Comparison of ENCODE assay signal across 11 cellular contexts in genomic region chrX:48511561-48511960, GRCh38. TPM values are rescaled to one million over a fixed set of nuclear protein-coding genes. Genes with fewer than 3 reads are reported as not detected.
DNase-seq lines count a peak whose midpoint lies in the region; ATAC-seq and TF ChIP-seq lines count a peak whose summit lies in the region.
"Had no signal": no experiment of that assay in that cellular context is flagged by ENCODE, and none has a peak within 500 bp of the region (broad histone marks: within the 10 kb centered on the region; RNA-seq: fewer than 3 reads in every experiment).

No MANE protein-coding gene starts in this region.

- H3K27ac ChIP-seq in SK-N-SH (ENCODE audit: low read depth in 2 of 2, low read length in 1 of 2) (no peak overlapping the region), foreskin keratinocyte (no peak overlapping the region), caudate nucleus (ENCODE audit: low read depth, low read length) (no peak overlapping the region)
- H3K27ac ChIP-seq: prostate gland had no signal

- no peak overlapping the region for H3K4me2 ChIP-seq in SK-N-SH

- CTCF ChIA-PET in SK-N-SH (lab: Yijun Ruan, JAX): no interaction called here

- H3F3A ChIP-seq in SK-N-SH (replicated peaks; ENCODE audit: insufficient read depth): no peaks in the 10 kb centered on the region

- H3K4me1 ChIP-seq in SK-N-SH (ENCODE audit: control insufficient read depth in 1 of 2, insufficient read depth in 2 of 2, low read depth in 1 of 2, low read length in 1 of 2): peaks cover 0 to 25% of the 10 kb centered on the region in 2 experiments; a peak in 1 of 4 replicates
- H3K4me1 ChIP-seq in foreskin keratinocyte: no peaks in the 10 kb centered on the region
- H3K4me1 ChIP-seq: prostate gland had no signal

- ATAC-seq in foreskin keratinocyte (no peak), HG03095 (IDR thresholded peaks at IDR 0.05; ENCODE audit: unreplicated experiment) (no peak), HG03139 (IDR thresholded peaks at IDR 0.05; ENCODE audit: unreplicated experiment) (no peak), HG03469 (IDR thresholded peaks at IDR 0.05; ENCODE audit: unreplicated experiment) (no peak)

- POLR2A ChIA-PET in SK-N-SH (lab: Yijun Ruan, JAX): no interaction called here

- no peak for TF ChIP-seq EP300 in SK-N-SH (IDR thresholded peaks at IDR 0.05; ENCODE audit: borderline replicate concordance in 1 of 2, low read depth in 1 of 2, low read length in 1 of 2)

- peak; percentile 57 for TF ChIP-seq RAD21 in SK-N-SH (IDR thresholded peaks at IDR 0.05; ENCODE audit: low read length)

- 13% methylated on average over 2 of the region's 4 CpGs for WGBS in SK-N-SH (ENCODE audit: low lambda C conversion rate)

- H3K27me3 ChIP-seq in SK-N-SH (ENCODE audit: insufficient read depth): no peaks in the 10 kb centered on the region
- no peaks in the 10 kb centered on the region for H3K27me3 ChIP-seq in foreskin keratinocyte

- no peaks in the 10 kb centered on the region for H3K79me2 ChIP-seq in SK-N-SH (ENCODE audit: insufficient read depth)

- no peaks in the 10 kb centered on the region for H3K9me3 ChIP-seq in SK-N-SH
- H3K9me3 ChIP-seq: prostate gland had no signal

- H3K9ac ChIP-seq in SK-N-SH: no peak overlapping the region

- no peaks in the 10 kb centered on the region for H3K9me2 ChIP-seq in SK-N-SH

- TF ChIP-seq CTCF in GM12864 (IDR thresholded peaks at IDR 0.05; ENCODE audit: low read depth, low read length, missing control alignments): peak; percentile 13
- peak; percentile 46 for TF ChIP-seq CTCF in SK-N-SH (IDR thresholded peaks at IDR 0.05)
- TF ChIP-seq CTCF in foreskin keratinocyte (conservative IDR thresholded peaks at IDR 0.05): peak; percentile 57

- H3K4me3 ChIP-seq in GM12864 (ENCODE audit: low read depth, low read length): no peak overlapping the region
- H3K4me3 ChIP-seq in SK-N-SH (ENCODE audit: low read depth in 2 of 2, low read length in 1 of 2): no peak overlapping the region
- H3K4me3 ChIP-seq: prostate gland had no signal

- no peaks in the 10 kb centered on the region for H3K36me3 ChIP-seq in SK-N-SH (replicated peaks in 1 of 2; ENCODE audit: control insufficient read depth in 1 of 2, insufficient read depth in 2 of 2, low read length in 1 of 2)
- H3K36me3 ChIP-seq: prostate gland had no signal

- no peaks in the 10 kb centered on the region for H4K20me1 ChIP-seq in SK-N-SH (ENCODE audit: insufficient read depth)

- DNase-seq in AG08395 (ENCODE audit: low spot score) (peak; percentile 29), GM12864 (ENCODE audit: low read depth) (no peak), SK-N-SH (peak; percentile 45), foreskin keratinocyte (no peak), caudate nucleus (lab: John Stamatoyannopoulos, UW) (no peak)
- DNase-seq: activated effector memory CD4-positive, alpha-beta T cell treated with anti-CD3 and anti-CD28 coated beads, Interleukin-2, amount 50 U/mL, for 16 hours; NCI-H1105 had no signal

- no peak overlapping the region for H2AFZ ChIP-seq in SK-N-SH (ENCODE audit: low read depth)

TF ChIP-seq in SK-N-SH, 30 proteins besides CTCF, POLR2A, EP300 and RAD21:
- no peak for TF ChIP-seq MEF2A (IDR thresholded peaks at IDR 0.05; ENCODE audit: borderline replicate concordance, low read depth)
- TF ChIP-seq SMC3 (IDR thresholded peaks at IDR 0.05; ENCODE audit: low read depth, low read length): peak; percentile 39
- no peak for TF ChIP-seq GATA2 (CRISPR knock-in tag; IDR thresholded peaks at IDR 0.05)
- no peak for TF ChIP-seq ELF1 (IDR thresholded peaks at IDR 0.05)
- no peak for TF ChIP-seq MXI1 (IDR thresholded peaks at IDR 0.05; ENCODE audit: low read depth, low read length)
- TF ChIP-seq NFIC (IDR thresholded peaks at IDR 0.05; ENCODE audit: borderline replicate concordance): no peak

RNA-seq across cellular contexts. Expression of gene PORCN, which starts 2.8 kb away (rescaled TPM):
- polyA plus RNA-seq in SK-N-SH (2012; rRNA removed): 10.6 and 11.0 TPM in 2 replicates
- 4.7 and 7.9 TPM in 2 replicates for polyA plus RNA-seq in SK-N-SH (2012; cell fraction: cytosol; rRNA removed)
- 15.1 and 17.2 TPM in 2 replicates for polyA plus RNA-seq in SK-N-SH (2012; cell fraction: nucleus; rRNA removed)
- total RNA-seq in foreskin keratinocyte: 30.6 and 60.1 TPM in 2 replicates
- 34.1 and 60.6 TPM in 2 replicates for polyA plus RNA-seq in foreskin keratinocyte

RNA-seq across cellular contexts. Expression of gene EBP, which starts 10.0 kb away (rescaled TPM):
- polyA plus RNA-seq in SK-N-SH (2012; rRNA removed): 28.9 and 30.2 TPM in 2 replicates
- 13.0 and 21.4 TPM in 2 replicates for polyA plus RNA-seq in SK-N-SH (2012; cell fraction: cytosol; rRNA removed)
- polyA plus RNA-seq in SK-N-SH (2012; cell fraction: nucleus; rRNA removed): 30.5 and 35.9 TPM in 2 replicates
- 440 and 479 TPM in 2 replicates for total RNA-seq in foreskin keratinocyte
- 558 and 569 TPM in 2 replicates for polyA plus RNA-seq in foreskin keratinocyte

RNA-seq across cellular contexts. Expression of gene TBC1D25, which starts 28.0 kb away (rescaled TPM):
- polyA plus RNA-seq in SK-N-SH (2012; rRNA removed) (11.8 and 18.4 TPM in 2 replicates), foreskin keratinocyte (9.6 and 10.6 TPM in 2 replicates)
- polyA plus RNA-seq in SK-N-SH (2012; cell fraction: cytosol; rRNA removed): 8.1 and 12.3 TPM in 2 replicates
- polyA plus RNA-seq in SK-N-SH (2012; cell fraction: nucleus; rRNA removed): 17.5 and 23.2 TPM in 2 replicates
- 9.3 and 9.4 TPM in 2 replicates for total RNA-seq in foreskin keratinocyte

RNA-seq across cellular contexts. Expression of gene FTSJ1, which starts 35.6 kb away (rescaled TPM):
- 31.5 and 34.1 TPM in 2 replicates for polyA plus RNA-seq in SK-N-SH (2012; rRNA removed)
- polyA plus RNA-seq in SK-N-SH (2012; cell fraction: cytosol; rRNA removed): 18.6 and 27.1 TPM in 2 replicates
- 59.8 and 65.3 TPM in 2 replicates for polyA plus RNA-seq in SK-N-SH (2012; cell fraction: nucleus; rRNA removed)
- total RNA-seq in foreskin keratinocyte: 110 and 160 TPM in 2 replicates
- 95.0 and 134 TPM in 2 replicates for polyA plus RNA-seq in foreskin keratinocyte

RNA-seq across cellular contexts. Expression of gene SLC38A5, which starts 41.5 kb away (rescaled TPM):
- polyA plus RNA-seq in SK-N-SH (2012; rRNA removed) (0.33 and 0.44 TPM in 2 replicates), foreskin keratinocyte (216 and 317 TPM in 2 replicates)
- 0.20 and 0.26 TPM in 2 replicates for polyA plus RNA-seq in SK-N-SH (2012; cell fraction: cytosol; rRNA removed)
- polyA plus RNA-seq in SK-N-SH (2012; cell fraction: nucleus; rRNA removed): 2.3 and 2.4 TPM in 2 replicates
- 170 and 252 TPM in 2 replicates for total RNA-seq in foreskin keratinocyte

Comparison
In these comparisons a context has a peak if more than half of its experiments do, and no peak if none do; other contexts are left out.
1. DNase-seq: peak in AG08395 (single experiment) and SK-N-SH (single experiment); none in GM12864 (single experiment), foreskin keratinocyte (0 of 2) and caudate nucleus (0 of 61).
2. RNA of gene EBP, which starts 10.0 kb away (polyA plus RNA-seq): 558 to 569 TPM in foreskin keratinocyte; 13.0 to 35.9 TPM in SK-N-SH; every median in the first group is over 10 times any median in the second.
3. Peak in every context shown above with its lines, with median percentiles within 50 percentile points of each other: CTCF ChIP-seq.